ENCODE assay signal across 9 cellular contexts in genomic region chr17:80124351-80124981, GRCh38. TPM values are rescaled to one million over a fixed set of nuclear protein-coding genes. Genes with fewer than 3 reads are reported as not detected.
DNase-seq lines count a peak whose midpoint lies in the region; ATAC-seq and TF ChIP-seq lines count a peak whose summit lies in the region.
"Had no signal": no experiment of that assay in that cellular context is flagged by ENCODE, and none has a peak within 500 bp of the region (broad histone marks: within the 10 kb centered on the region; RNA-seq: fewer than 3 reads in every experiment).

No MANE protein-coding gene starts in this region.

- no peak for DNase-seq in BJ (ENCODE audit: low read depth)
- peak; percentile 51 for DNase-seq in HEK293T (ENCODE audit: extremely low spot score)
- DNase-seq in kidney tubule cell (ENCODE audit: low spot score), result peak; percentile 87
- no peak for DNase-seq in CD1c-positive myeloid dendritic cell (ENCODE audit: extremely low spot score)
- DNase-seq: nucleus accumbens had no signal

- H3K27ac ChIP-seq in VCaP, result peak overlapping the region; percentile 38

- CTCF ChIA-PET in BJ (lab: Yijun Ruan, JAX) (interaction anchor here (1.2 to 2.1 kb wide), 4 partner anchors 9 to 81 kb away, joined by 3 to 8 read pairs (median 5); partner anchors contain the start of gene GAA), HEK293T (lab: Yijun Ruan, JAX) (interaction anchor here (0.5 to 1.9 kb wide), 6 partner anchors 18 to 118 kb away, joined by 3 to 8 read pairs (median 4); partner anchors contain the start of gene GAA)

- ATAC-seq in HG02885 (IDR thresholded peaks at IDR 0.05; ENCODE audit: poor library complexity, unreplicated experiment), result no peak
- no peak for ATAC-seq in GM19467 (IDR thresholded peaks at IDR 0.05; ENCODE audit: unreplicated experiment)
- ATAC-seq in GM18520 (IDR thresholded peaks at IDR 0.05; ENCODE audit: unreplicated experiment), result no peak

- 0 out of 2 replicates have a peak, but pooled peaks cover 2% of the 10 kb centered on the region for H3K27me3 ChIP-seq in BJ (ENCODE audit: control insufficient read depth, insufficient read depth, low read length)

- no peaks in the 10 kb centered on the region; the same call in 1 of the 2 replicates for H3K36me3 ChIP-seq in BJ (ENCODE audit: control insufficient read depth, insufficient read depth, low read length)

- H3K4me3 ChIP-seq in BJ (ENCODE audit: low read depth, low read length), result no peak overlapping the region

- POLR2A ChIA-PET in BJ (lab: Charles Lee), result no interaction called here
- POLR2A ChIA-PET in HEK293T (lab: Yijun Ruan, JAX), result interaction anchor here (1.1 to 1.8 kb wide), 3 partner anchors 22 to 23 kb away, joined by 4 to 12 read pairs (median 5); partner anchors contain the start of gene GAA

- peak; percentile 38 for TF ChIP-seq CTCF in BJ (IDR thresholded peaks at IDR 0.05; ENCODE audit: insufficient read depth, low read depth, low read length)
- peak; percentile 80 for TF ChIP-seq CTCF in VCaP (conservative IDR thresholded peaks at IDR 0.05)

TF ChIP-seq in HEK293T, 16 proteins besides CTCF, POLR2A, EP300 and RAD21:
- no peak for TF ChIP-seq L3MBTL2 (conservative IDR thresholded peaks at IDR 0.05)
- TF ChIP-seq LEF1 (IDR thresholded peaks at IDR 0.05; ENCODE audit: borderline replicate concordance), result no peak
- no peak for TF ChIP-seq SUZ12 (IDR thresholded peaks at IDR 0.05)
- TF ChIP-seq FOXA1 (IDR thresholded peaks at IDR 0.05), result no peak
- no peak for TF ChIP-seq ARNT (IDR thresholded peaks at IDR 0.05)
- no peak for TF ChIP-seq TARDBP (IDR thresholded peaks at IDR 0.05)
- no peak for TF ChIP-seq SP1 (IDR thresholded peaks at IDR 0.05)
- TF ChIP-seq CTBP1 (IDR thresholded peaks at IDR 0.05; ENCODE audit: borderline replicate concordance), result no peak
- TF ChIP-seq PKNOX1 (IDR thresholded peaks at IDR 0.05), result no peak
- no peak for TF ChIP-seq HDGF (IDR thresholded peaks at IDR 0.05; ENCODE audit: borderline replicate concordance)
- no peak for TF ChIP-seq FOXK2 (IDR thresholded peaks at IDR 0.05)
- TF ChIP-seq NFRKB (IDR thresholded peaks at IDR 0.05), result no peak
- no peak for TF ChIP-seq ELF4 (IDR thresholded peaks at IDR 0.05)
- TF ChIP-seq FOXM1 (IDR thresholded peaks at IDR 0.05; ENCODE audit: borderline replicate concordance), result no peak
TF ChIP-seq in HEK293T: peak in this region for 0.

RNA-seq across cellular contexts. Expression of gene EIF4A3, which starts 22.5 kb away (rescaled TPM):
- 89.0 and 89.4 TPM in 2 replicates for polyA plus RNA-seq in BJ (2011; rRNA removed)
- polyA minus RNA-seq in BJ (2011; rRNA and poly(A)+ RNA removed), result 38.9 and 41.8 TPM in 2 replicates

RNA-seq across cellular contexts. Expression of gene GAA, which starts 23.1 kb away (rescaled TPM):
- 3.3 and 5.7 TPM in 2 replicates for polyA plus RNA-seq in BJ (2011; rRNA removed)
- polyA minus RNA-seq in BJ (2011; rRNA and poly(A)+ RNA removed), result 3.1 and 3.3 TPM in 2 replicates

RNA-seq across cellular contexts. Expression of gene CARD14, which starts 45.4 kb away (rescaled TPM):
- not detected in 2 replicates for polyA plus RNA-seq in BJ (2011; rRNA removed)
- polyA minus RNA-seq in BJ (2011; rRNA and poly(A)+ RNA removed), result not detected in 2 replicates

Comparison
In these comparisons a context has a peak if more than half of its experiments do, and no peak if none do; other contexts are left out.
1. DNase-seq: peak in HEK293T (single experiment) and kidney tubule cell (single experiment); none in BJ (single experiment) and CD1c-positive myeloid dendritic cell (single experiment).